1 cellular context compared by ENCODE assay signal in genomic region chr2:88735853-88736252, GRCh38.
TF ChIP-seq lines count a peak whose summit lies in the region.

No MANE protein-coding gene starts in this region.

TF ChIP-seq in GM23338, 12 proteins besides CTCF, POLR2A, EP300 and RAD21 (continued from another document):
- TF ChIP-seq ETS1 (IDR thresholded peaks at IDR 0.05) (no peak), JUNB (IDR thresholded peaks at IDR 0.05; ENCODE audit: unreplicated experiment) (no peak), EZH2 (IDR thresholded peaks at IDR 0.05; ENCODE audit: low read depth, unreplicated experiment) (no peak), POLR2AphosphoS5 (IDR thresholded peaks at IDR 0.05; ENCODE audit: low read depth) (no peak), CREB1 (CRISPR knock-in tag; IDR thresholded peaks at IDR 0.05; ENCODE audit: low read depth) (no peak)
